Comparison of ENCODE assay signal across 8 cellular contexts in the genomic region with DNA sequence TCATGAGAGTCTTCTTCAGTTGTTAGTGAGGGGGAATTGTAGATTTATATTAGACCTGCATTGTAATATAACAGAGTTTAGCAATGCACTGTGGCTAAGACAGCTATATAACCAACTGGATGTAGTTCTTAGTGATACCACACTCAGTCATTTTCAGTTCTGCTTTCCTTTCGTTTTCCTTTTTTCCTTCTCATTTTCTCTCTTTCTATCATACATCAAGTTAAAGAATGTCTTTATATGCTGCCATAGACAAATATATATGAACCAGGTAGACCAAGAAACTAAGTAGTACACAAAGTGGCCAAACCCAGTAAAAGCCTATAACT. TPM values are rescaled to one million over a fixed set of nuclear protein-coding genes. Genes with fewer than 3 reads are reported as not detected.
DNase-seq lines count a peak whose midpoint lies in the region; ATAC-seq, FAIRE-seq and TF ChIP-seq lines count a peak whose summit lies in the region.

No MANE protein-coding gene starts in this region.

- H3K36me3 ChIP-seq in Panc1 (ENCODE audit: control insufficient read depth, insufficient read depth, low read length) (no peaks in the 10 kb centered on the region), sigmoid colon (no peaks in the 10 kb centered on the region)

- H3K36me3 Mint-ChIP-seq in activated T-cell treated with anti-CD3 and anti-CD28 coated beads, Interleukin-2, amount 50 U/mL, for 24 hours (ENCODE audit: low read depth): peaks cover 98% of the 10 kb centered on the region
- peaks cover 46 to 67% of the 10 kb centered on the region in 2 donors for H3K36me3 Mint-ChIP-seq in stimulated activated naive B cell treated with anti-CD40 and anti-IgM and Interleukin-4, amounts not matched to agents 10 μg/mL and 1 μg/mL and 100 μg/mL, for 72 hours

- no peaks in the 10 kb centered on the region for H3K27me3 ChIP-seq in Panc1 (ENCODE audit: control insufficient read depth, insufficient read depth, low read length)
- H3K27me3 ChIP-seq in sigmoid colon: no peaks in the 10 kb centered on the region

- TF ChIP-seq EP300 in sigmoid colon (IDR thresholded peaks at IDR 0.05): no peak

- in situ Hi-C loops in Panc1 (cut with HindIII; ENCODE audit: low pct_unique_long_range_greater_than_20kb, low sequenced_read_pairs): no loop called here

- H3K4me1 ChIP-seq in Panc1 (ENCODE audit: control insufficient read depth, insufficient read depth, low read length): peaks cover 27% of the 10 kb centered on the region
- peaks cover 0 to 24% (median 4%) of the 10 kb centered on the region in 4 donors for H3K4me1 ChIP-seq in sigmoid colon

- BruUV-seq in Panc1 (replicated peaks; lab: Mats Ljungman, UMichigan): no TSS peak

- H3K27me3 Mint-ChIP-seq in activated T-cell treated with anti-CD3 and anti-CD28 coated beads, Interleukin-2, amount 50 U/mL, for 24 hours: no peaks in the 10 kb centered on the region
- H3K27me3 Mint-ChIP-seq in stimulated activated naive B cell treated with anti-CD40 and anti-IgM and Interleukin-4, amounts not matched to agents 10 μg/mL and 1 μg/mL and 100 μg/mL, for 72 hours: no peaks in the 10 kb centered on the region

- WGBS in sigmoid colon, 2 donors: 52 to 69% methylated on average over 1 of the region's 1 CpG

- FAIRE-seq in GM19239 (lab: Jason Lieb, UNC): no peak

- intact Hi-C loops in Panc1 (cut with micrococcal nuclease; ENCODE audit: unreplicated experiment) (no loop called here), sigmoid colon (cut with DNase I) (no loop called here)

- no peak for DNase-seq in activated T-cell treated with anti-CD3 and anti-CD28 coated beads, Interleukin-2, amount 50 U/mL, for 24 hours
- no peak for DNase-seq in activated T-cell treated with anti-CD3 and anti-CD28 coated beads, Interleukin-2, amount 50 U/mL, for 1 hour
- DNase-seq in Panc1 (ENCODE audit: low read depth, low spot score) (no peak), NCI-H2107 treated with DMSO at 0.1 percent for 48 hours (lab: John Stamatoyannopoulos, UW; ENCODE audit: unreplicated experiment) (no peak), GM19239 (ENCODE audit: insufficient read length, low spot score) (no peak), sigmoid colon (no peak)
- no peak for DNase-seq in stimulated activated naive B cell treated with anti-CD40 and anti-IgM and Interleukin-4, amounts not matched to agents 10 μg/mL and 1 μg/mL and 100 μg/mL, for 72 hours

- CTCF ChIA-PET in Panc1 (lab: Charles Lee): interaction anchor here (1.2 kb wide), 1 partner anchor 12 kb away, joined by 5 read pairs; no protein-coding TSS in a partner anchor

- POLR2A ChIA-PET in Panc1 (lab: Charles Lee): no interaction called here

- H3K4me3 ChIP-seq in Panc1 (ENCODE audit: low read depth in 2 of 2, low read length in 2 of 2) (peak overlapping the region in 1 of 2 experiments; percentile 36; a peak in 1 of 4 replicates), sigmoid colon (no peak overlapping the region)

- peak; percentile 54 for ATAC-seq in HG02938 (IDR thresholded peaks at IDR 0.05; ENCODE audit: unreplicated experiment)
- ATAC-seq in Panc1: no peak
- ATAC-seq in stimulated activated naive B cell treated with anti-CD40 and anti-IgM and Interleukin-4, amounts not matched to agents 10 μg/mL and 1 μg/mL and 100 μg/mL, for 72 hours (replicated peaks): peak; percentile 52 to 61

- peaks cover 3% of the 10 kb centered on the region for H3K9me3 Mint-ChIP-seq in activated T-cell treated with anti-CD3 and anti-CD28 coated beads, Interleukin-2, amount 50 U/mL, for 24 hours
- peaks cover 3 to 4% of the 10 kb centered on the region in 2 donors for H3K9me3 Mint-ChIP-seq in stimulated activated naive B cell treated with anti-CD40 and anti-IgM and Interleukin-4, amounts not matched to agents 10 μg/mL and 1 μg/mL and 100 μg/mL, for 72 hours

- H3K27ac Mint-ChIP-seq in activated T-cell treated with anti-CD3 and anti-CD28 coated beads, Interleukin-2, amount 50 U/mL, for 24 hours: peak overlapping the region; percentile 96
- peak overlapping the region; percentile 78 for H3K27ac Mint-ChIP-seq in stimulated activated naive B cell treated with anti-CD40 and anti-IgM and Interleukin-4, amounts not matched to agents 10 μg/mL and 1 μg/mL and 100 μg/mL, for 72 hours

- H3K9me3 ChIP-seq in Panc1 (ENCODE audit: control insufficient read depth, insufficient read depth, low read depth, low read length) (no peaks in the 10 kb centered on the region), sigmoid colon (no peaks in the 10 kb centered on the region)

- H3K4me3 Mint-ChIP-seq in activated T-cell treated with anti-CD3 and anti-CD28 coated beads, Interleukin-2, amount 50 U/mL, for 24 hours: peak overlapping the region; percentile 46
- H3K4me3 Mint-ChIP-seq in stimulated activated naive B cell treated with anti-CD40 and anti-IgM and Interleukin-4, amounts not matched to agents 10 μg/mL and 1 μg/mL and 100 μg/mL, for 72 hours: peak overlapping the region; percentile 8 to 63

- peak overlapping the region; percentile 45; the same call in 1 of the 2 replicates for H3K27ac ChIP-seq in Panc1 (ENCODE audit: low read length)
- H3K27ac ChIP-seq in sigmoid colon: no peak overlapping the region

- TF ChIP-seq POLR2A in sigmoid colon (IDR thresholded peaks at IDR 0.05): no peak

- peaks cover 82% of the 10 kb centered on the region for H3K4me1 Mint-ChIP-seq in activated T-cell treated with anti-CD3 and anti-CD28 coated beads, Interleukin-2, amount 50 U/mL, for 24 hours (ENCODE audit: low read depth)
- peaks cover 57 to 91% of the 10 kb centered on the region in 2 donors for H3K4me1 Mint-ChIP-seq in stimulated activated naive B cell treated with anti-CD40 and anti-IgM and Interleukin-4, amounts not matched to agents 10 μg/mL and 1 μg/mL and 100 μg/mL, for 72 hours

- TF ChIP-seq CTCF in Panc1 (IDR thresholded peaks at IDR 0.05) (no peak), sigmoid colon (IDR thresholded peaks at IDR 0.05) (no peak)

RNA-seq across cellular contexts. Expression of a gene that starts 43.7 kb away (rescaled TPM):
- total RNA-seq in Panc1 (2021; ENCODE audit: unreplicated experiment) (89.7 TPM), sigmoid colon (10 to 100 TPM; 52.1 to 67.1 (median 62.0) TPM)
- polyA plus RNA-seq in Panc1 (2012; ENCODE audit: insufficient read length): 50.1 TPM
- polyA plus RNA-seq in sigmoid colon: 10 to 100 TPM; 10.8 to 74.9 (median 19.2) TPM
